Comparison of ENCODE assay signal across 18 cellular contexts in genomic region chr9:107292811-107293554, GRCh38. TPM values are rescaled to one million over a fixed set of nuclear protein-coding genes. Genes with fewer than 3 reads are reported as not detected.
DNase-seq lines count a peak whose midpoint lies in the region; ATAC-seq and TF ChIP-seq lines count a peak whose summit lies in the region.
"Had no signal": no experiment of that assay in that cellular context is flagged by ENCODE, and none has a peak within 500 bp of the region (broad histone marks: within the 10 kb centered on the region; RNA-seq: fewer than 3 reads in every experiment).

No MANE protein-coding gene starts in this region.

- H3K14ac ChIP-seq in mesenchymal stem cell (ENCODE audit: low read length in 2 of 2) = no peak overlapping the region

- H3K36me3 Mint-ChIP-seq in stimulated activated memory B cell treated with anti-CD40 and anti-IgM and Interleukin-4, amounts not matched to agents 10 μg/mL and 1 μg/mL and 100 μg/mL, for 72 hours = no peaks in the 10 kb centered on the region

- no peak overlapping the region for H3K23ac ChIP-seq in mesenchymal stem cell (ENCODE audit: low read length in 2 of 2)

- TF ChIP-seq CTCF in cardiac muscle cell (IDR thresholded peaks at IDR 0.05; ENCODE audit: low read depth, low read length) (no peak), right atrium auricular region (IDR thresholded peaks at IDR 0.05) (no peak), adrenal gland (IDR thresholded peaks at IDR 0.05) (no peak)

- no peak overlapping the region for H2AFZ ChIP-seq in mesenchymal stem cell (ENCODE audit: low read depth, low read length)

- H2AK5ac ChIP-seq in mesenchymal stem cell (ENCODE audit: low read length, severe bottlenecking) = no peak overlapping the region

- H3K27ac Mint-ChIP-seq in stimulated activated memory B cell treated with anti-CD40 and anti-IgM and Interleukin-4, amounts not matched to agents 10 μg/mL and 1 μg/mL and 100 μg/mL, for 72 hours = no peak overlapping the region

- no peak for TF ChIP-seq POLR2A in adrenal gland (IDR thresholded peaks at IDR 0.05)

- H2BK15ac ChIP-seq in mesenchymal stem cell (ENCODE audit: low read depth, poor library complexity, severe bottlenecking) = no peak overlapping the region

- no peak overlapping the region for H3K4ac ChIP-seq in mesenchymal stem cell (ENCODE audit: low read depth in 1 of 2, low read length in 2 of 2)

- no peaks in the 10 kb centered on the region for H3K79me1 ChIP-seq in mesenchymal stem cell (replicated peaks; ENCODE audit: low read length, poor library complexity, severe bottlenecking)

- H3K27me3 Mint-ChIP-seq in stimulated activated memory B cell treated with anti-CD40 and anti-IgM and Interleukin-4, amounts not matched to agents 10 μg/mL and 1 μg/mL and 100 μg/mL, for 72 hours = no peaks in the 10 kb centered on the region
- H3K27me3 Mint-ChIP-seq: CD4-positive, alpha-beta memory T cell had no signal

- no peaks in the 10 kb centered on the region for H3K9me3 ChIP-seq in cardiac muscle cell (ENCODE audit: low read depth)
- no peaks in the 10 kb centered on the region for H3K9me3 ChIP-seq in right atrium auricular region
- no peaks in the 10 kb centered on the region for H3K9me3 ChIP-seq in adrenal gland (replicated peaks in 1 of 3)
- H3K9me3 ChIP-seq in mesenchymal stem cell (ENCODE audit: control insufficient read depth, low read length) = no peaks in the 10 kb centered on the region
- H3K9me3 ChIP-seq: gastroesophageal sphincter, pancreas, tibial nerve had no signal

- H3K27me3 ChIP-seq in cardiac muscle cell = no peaks in the 10 kb centered on the region
- no peaks in the 10 kb centered on the region for H3K27me3 ChIP-seq in right atrium auricular region
- no peaks in the 10 kb centered on the region for H3K27me3 ChIP-seq in adrenal gland
- no peaks in the 10 kb centered on the region for H3K27me3 ChIP-seq in mesenchymal stem cell (ENCODE audit: control insufficient read depth in 1 of 2, insufficient read depth in 1 of 2, low read length in 2 of 2)
- H3K27me3 ChIP-seq: gastroesophageal sphincter, pancreas, tibial nerve had no signal

- H4K8ac ChIP-seq in mesenchymal stem cell (ENCODE audit: low read length) = no peak overlapping the region

- H3K18ac ChIP-seq in mesenchymal stem cell (ENCODE audit: low read depth in 1 of 2, low read length in 2 of 2) = no peak overlapping the region

- intact Hi-C loops in adrenal gland (cut with DNase I) = no loop called here

- H3K9ac ChIP-seq in mesenchymal stem cell (ENCODE audit: low read length) = no peak overlapping the region

- peak in 1 of 2 donors; percentile 25 for DNase-seq in cardiac muscle cell (ENCODE audit: low read depth in 1 of 2, low spot score in 1 of 2)
- no peak for DNase-seq in right atrium auricular region (ENCODE audit: low spot score)
- no peak for DNase-seq in adrenal gland
- DNase-seq in mesenchymal stem cell = peak; percentile 52
- no peak for DNase-seq in HuH-7.5 (ENCODE audit: low spot score)
- no peak for DNase-seq in NCI-H1105 treated with DMSO at 0.1 percent for 48 hours (lab: John Stamatoyannopoulos, UW)
- DNase-seq: activated CD4-positive, alpha-beta T cell treated with anti-CD3 and anti-CD28 coated beads, Interleukin-2, amount 50 U/mL, for 1 hour; activated naive CD4-positive, alpha-beta T cell treated with Interleukin-2 at 50 U/mL for 16 hours; activated T-cell treated with anti-CD3 and anti-CD28 coated beads for 4 hours; CD4-positive, alpha-beta memory T cell; MM.1S; pancreas had no signal

- H2BK5ac ChIP-seq in mesenchymal stem cell (ENCODE audit: low read depth, low read length, poor library complexity, severe bottlenecking) = no peak overlapping the region

- no peak overlapping the region for H4K91ac ChIP-seq in mesenchymal stem cell (ENCODE audit: low read length)

- H3K4me3 Mint-ChIP-seq in stimulated activated memory B cell treated with anti-CD40 and anti-IgM and Interleukin-4, amounts not matched to agents 10 μg/mL and 1 μg/mL and 100 μg/mL, for 72 hours = no peak overlapping the region

- H3K36me3 ChIP-seq in cardiac muscle cell (no peaks in the 10 kb centered on the region), right atrium auricular region (no peaks in the 10 kb centered on the region), adrenal gland (replicated peaks in 1 of 2) (no peaks in the 10 kb centered on the region), mesenchymal stem cell (ENCODE audit: control insufficient read depth in 1 of 2, insufficient read depth in 2 of 2, low read depth in 1 of 2, low read length in 2 of 2) (peaks cover 0 to 3% of the 10 kb centered on the region in 2 experiments)
- H3K36me3 ChIP-seq: gastroesophageal sphincter, pancreas, tibial nerve had no signal

- H3K4me1 Mint-ChIP-seq in stimulated activated memory B cell treated with anti-CD40 and anti-IgM and Interleukin-4, amounts not matched to agents 10 μg/mL and 1 μg/mL and 100 μg/mL, for 72 hours = peaks cover 69% of the 10 kb centered on the region

- WGBS in adrenal gland, 4 donors = 42 to 86% (median 80%) methylated on average over 1 of the region's 1 CpG
- no CpG with 5 or more reads among the region's 1 CpG for WGBS in mesenchymal stem cell

- H3K4me3 ChIP-seq in cardiac muscle cell (no peak overlapping the region), right atrium auricular region (no peak overlapping the region), adrenal gland (peak overlapping the region in 1 of 4 donors; percentile 11), mesenchymal stem cell (ENCODE audit: insufficient read depth in 1 of 2, low read depth in 1 of 2, low read length in 2 of 2) (no peak overlapping the region)
- H3K4me3 ChIP-seq: gastroesophageal sphincter, pancreas, tibial nerve had no signal

- H2BK120ac ChIP-seq in mesenchymal stem cell (ENCODE audit: low read depth, low read length) = no peak overlapping the region

- H3K4me1 ChIP-seq in cardiac muscle cell (ENCODE audit: low read depth) = peaks cover 3% of the 10 kb centered on the region
- peaks cover 0 to 60% of the 10 kb centered on the region in 2 donors for H3K4me1 ChIP-seq in right atrium auricular region
- peaks cover 38 to 61% of the 10 kb centered on the region in 2 donors for H3K4me1 ChIP-seq in adrenal gland (replicated peaks in 1 of 2)
- H3K4me1 ChIP-seq in mesenchymal stem cell (ENCODE audit: control insufficient read depth, insufficient read depth, low read depth, low read length) = peaks cover 1% of the 10 kb centered on the region

- H3K27ac ChIP-seq in cardiac muscle cell (peak overlapping the region; percentile 40), right atrium auricular region (no peak overlapping the region), adrenal gland (peak overlapping the region in 4 of 5 donors; percentile 22 to 61 (median 40)), mesenchymal stem cell (ENCODE audit: low read length, poor library complexity, severe bottlenecking) (no peak overlapping the region)
- H3K27ac ChIP-seq: gastroesophageal sphincter, pancreas, tibial nerve had no signal

- H2BK12ac ChIP-seq in mesenchymal stem cell (ENCODE audit: low read length in 2 of 2) = no peak overlapping the region

- no peaks in the 10 kb centered on the region for H3K9me3 Mint-ChIP-seq in stimulated activated memory B cell treated with anti-CD40 and anti-IgM and Interleukin-4, amounts not matched to agents 10 μg/mL and 1 μg/mL and 100 μg/mL, for 72 hours
- H3K9me3 Mint-ChIP-seq: CD4-positive, alpha-beta memory T cell had no signal

- no peak overlapping the region for H3K4me2 ChIP-seq in mesenchymal stem cell (ENCODE audit: low read length, poor library complexity, severe bottlenecking)

- ATAC-seq in HG03095 (IDR thresholded peaks at IDR 0.05; ENCODE audit: unreplicated experiment) = no peak
- ATAC-seq in stimulated activated memory B cell treated with anti-CD40 and anti-IgM and Interleukin-4, amounts not matched to agents 10 μg/mL and 1 μg/mL and 100 μg/mL, for 72 hours = no peak
- ATAC-seq: gastroesophageal sphincter, left lobe of liver, Panc1, pancreas had no signal

RNA-seq across cellular contexts. Expression of gene RAD23B, which starts 9.9 kb away (rescaled TPM):
- total RNA-seq in cardiac muscle cell (84.7 and 88.5 TPM in 2 replicates), right atrium auricular region (10 to 100 TPM; 58.3 to 85.6 TPM), adrenal gland (100 to 1,000 TPM in 4 of 8 donors, 10 to 100 TPM in 4; 50.1 to 145 (median 92.1) TPM)
- polyA plus RNA-seq in cardiac muscle cell (11.7 and 13.6 TPM in 2 replicates), adrenal gland (100 to 1,000 TPM in 1 of 3 donors, 10 to 100 TPM in 2; 31.7 to 222 (median 32.7) TPM)
- polyA plus RNA-seq in mesenchymal stem cell (2013, experiment 1 of 2) = 125 TPM
- polyA plus RNA-seq in mesenchymal stem cell (2013, experiment 2 of 2) = 130 TPM

Comparison
In these comparisons a context has a peak if more than half of its experiments do, and no peak if none do; other contexts are left out.
1. H3K27ac ChIP-seq: peak in cardiac muscle cell (single experiment) and adrenal gland (4 of 5); none in right atrium auricular region (0 of 2) and mesenchymal stem cell (single experiment).